Comparison of ENCODE assay signal across 1 cellular context in the genomic region with DNA sequence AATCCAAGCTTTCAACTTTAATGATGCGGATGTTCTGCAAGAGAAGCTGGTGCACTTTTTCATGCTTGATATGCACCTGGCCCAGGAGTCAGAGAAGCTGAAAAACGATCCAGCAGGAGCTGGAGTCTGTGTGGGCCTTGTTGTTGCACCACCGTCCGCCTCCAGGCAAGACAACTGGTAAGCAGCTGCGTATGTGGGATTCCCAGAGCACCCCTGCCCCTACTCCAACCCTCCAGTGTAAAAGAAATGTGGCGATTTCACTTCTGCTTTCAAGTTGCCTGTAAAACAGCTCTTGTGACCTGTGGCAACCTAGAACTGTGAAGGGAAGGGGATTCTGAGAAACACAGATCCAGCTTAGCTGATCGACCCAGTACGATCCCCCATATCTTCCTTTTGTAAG.
TF ChIP-seq lines count a peak whose summit lies in the region.

No MANE protein-coding gene starts in this region.

TF ChIP-seq in GM23338, 12 proteins besides CTCF, POLR2A, EP300 and RAD21 (continued from another document):
- TF ChIP-seq, protein P1, sequence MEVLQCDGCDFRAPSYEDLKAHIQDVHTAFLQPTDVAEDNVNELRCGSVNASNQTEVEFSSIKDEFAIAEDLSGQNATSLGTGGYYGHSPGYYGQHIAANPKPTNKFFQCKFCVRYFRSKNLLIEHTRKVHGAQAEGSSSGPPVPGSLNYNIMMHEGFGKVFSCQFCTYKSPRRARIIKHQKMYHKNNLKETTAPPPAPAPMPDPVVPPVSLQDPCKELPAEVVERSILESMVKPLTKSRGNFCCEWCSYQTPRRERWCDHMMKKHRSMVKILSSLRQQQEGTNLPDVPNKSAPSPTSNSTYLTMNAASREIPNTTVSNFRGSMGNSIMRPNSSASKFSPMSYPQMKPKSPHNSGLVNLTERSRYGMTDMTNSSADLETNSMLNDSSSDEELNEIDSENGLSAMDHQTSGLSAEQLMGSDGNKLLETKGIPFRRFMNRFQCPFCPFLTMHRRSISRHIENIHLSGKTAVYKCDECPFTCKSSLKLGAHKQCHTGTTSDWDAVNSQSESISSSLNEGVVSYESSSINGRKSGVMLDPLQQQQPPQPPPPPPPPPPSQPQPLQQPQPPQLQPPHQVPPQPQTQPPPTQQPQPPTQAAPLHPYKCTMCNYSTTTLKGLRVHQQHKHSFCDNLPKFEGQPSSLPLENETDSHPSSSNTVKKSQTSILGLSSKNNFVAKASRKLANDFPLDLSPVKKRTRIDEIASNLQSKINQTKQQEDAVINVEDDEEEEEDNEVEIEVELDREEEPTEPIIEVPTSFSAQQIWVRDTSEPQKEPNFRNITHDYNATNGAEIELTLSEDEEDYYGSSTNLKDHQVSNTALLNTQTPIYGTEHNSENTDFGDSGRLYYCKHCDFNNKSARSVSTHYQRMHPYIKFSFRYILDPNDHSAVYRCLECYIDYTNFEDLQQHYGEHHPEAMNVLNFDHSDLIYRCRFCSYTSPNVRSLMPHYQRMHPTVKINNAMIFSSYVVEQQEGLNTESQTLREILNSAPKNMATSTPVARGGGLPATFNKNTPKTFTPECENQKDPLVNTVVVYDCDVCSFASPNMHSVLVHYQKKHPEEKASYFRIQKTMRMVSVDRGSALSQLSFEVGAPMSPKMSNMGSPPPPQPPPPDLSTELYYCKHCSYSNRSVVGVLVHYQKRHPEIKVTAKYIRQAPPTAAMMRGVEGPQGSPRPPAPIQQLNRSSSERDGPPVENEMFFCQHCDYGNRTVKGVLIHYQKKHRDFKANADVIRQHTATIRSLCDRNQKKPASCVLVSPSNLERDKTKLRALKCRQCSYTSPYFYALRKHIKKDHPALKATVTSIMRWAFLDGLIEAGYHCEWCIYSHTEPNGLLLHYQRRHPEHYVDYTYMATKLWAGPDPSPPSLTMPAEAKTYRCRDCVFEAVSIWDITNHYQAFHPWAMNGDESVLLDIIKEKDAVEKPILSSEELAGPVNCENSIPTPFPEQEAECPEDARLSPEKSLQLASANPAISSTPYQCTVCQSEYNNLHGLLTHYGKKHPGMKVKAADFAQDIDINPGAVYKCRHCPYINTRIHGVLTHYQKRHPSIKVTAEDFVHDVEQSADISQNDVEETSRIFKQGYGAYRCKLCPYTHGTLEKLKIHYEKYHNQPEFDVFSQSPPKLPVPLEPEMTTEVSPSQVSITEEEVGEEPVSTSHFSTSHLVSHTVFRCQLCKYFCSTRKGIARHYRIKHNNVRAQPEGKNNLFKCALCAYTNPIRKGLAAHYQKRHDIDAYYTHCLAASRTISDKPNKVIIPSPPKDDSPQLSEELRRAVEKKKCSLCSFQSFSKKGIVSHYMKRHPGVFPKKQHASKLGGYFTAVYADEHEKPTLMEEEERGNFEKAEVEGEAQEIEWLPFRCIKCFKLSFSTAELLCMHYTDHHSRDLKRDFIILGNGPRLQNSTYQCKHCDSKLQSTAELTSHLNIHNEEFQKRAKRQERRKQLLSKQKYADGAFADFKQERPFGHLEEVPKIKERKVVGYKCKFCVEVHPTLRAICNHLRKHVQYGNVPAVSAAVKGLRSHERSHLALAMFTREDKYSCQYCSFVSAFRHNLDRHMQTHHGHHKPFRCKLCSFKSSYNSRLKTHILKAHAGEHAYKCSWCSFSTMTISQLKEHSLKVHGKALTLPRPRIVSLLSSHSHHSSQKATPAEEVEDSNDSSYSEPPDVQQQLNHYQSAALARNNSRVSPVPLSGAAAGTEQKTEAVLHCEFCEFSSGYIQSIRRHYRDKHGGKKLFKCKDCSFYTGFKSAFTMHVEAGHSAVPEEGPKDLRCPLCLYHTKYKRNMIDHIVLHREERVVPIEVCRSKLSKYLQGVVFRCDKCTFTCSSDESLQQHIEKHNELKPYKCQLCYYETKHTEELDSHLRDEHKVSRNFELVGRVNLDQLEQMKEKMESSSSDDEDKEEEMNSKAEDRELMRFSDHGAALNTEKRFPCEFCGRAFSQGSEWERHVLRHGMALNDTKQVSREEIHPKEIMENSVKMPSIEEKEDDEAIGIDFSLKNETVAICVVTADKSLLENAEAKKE (CRISPR knock-in tag; IDR thresholded peaks at IDR 0.05): no peak
- no peak for TF ChIP-seq NANOG (IDR thresholded peaks at IDR 0.05; ENCODE audit: borderline replicate concordance)
- TF ChIP-seq POLR2AphosphoS5 (IDR thresholded peaks at IDR 0.05; ENCODE audit: low read depth): no peak
- TF ChIP-seq ZNF331 (CRISPR knock-in tag; IDR thresholded peaks at IDR 0.05; ENCODE audit: low read depth): no peak
- TF ChIP-seq JUNB (IDR thresholded peaks at IDR 0.05; ENCODE audit: unreplicated experiment): no peak
- TF ChIP-seq CREB1 (CRISPR knock-in tag; IDR thresholded peaks at IDR 0.05; ENCODE audit: low read depth): no peak
